Comparison of ENCODE assay signal across 20 cellular contexts in genomic region chrX:140440891-140441290, GRCh38.
DNase-seq lines count a peak whose midpoint lies in the region; ATAC-seq lines count a peak whose summit lies in the region.
"Had no signal": no experiment of that assay in that cellular context is flagged by ENCODE, and none has a peak within 500 bp of the region (broad histone marks: within the 10 kb centered on the region; RNA-seq: fewer than 3 reads in every experiment).

No MANE protein-coding gene starts in this region.

- peaks cover 25% of the 10 kb centered on the region for H3K4me1 ChIP-seq in ES-I3 (ENCODE audit: insufficient read depth, low read length)
- H3K4me1 ChIP-seq: body of pancreas, suprapubic skin had no signal

- peaks cover 9 to 32% of the 10 kb centered on the region in 2 donors for H3K27me3 Mint-ChIP-seq in T-cell
- H3K27me3 Mint-ChIP-seq: activated CD4-positive, alpha-beta memory T cell treated with anti-CD3 and anti-CD28 coated beads, Interleukin-2, amount 10 ng/mL, durations not matched to agents 7 days and 5 days had no signal

- ATAC-seq in HG03565 (IDR thresholded peaks at IDR 0.05; ENCODE audit: unreplicated experiment) (no peak), T-cell (replicated peaks in 1 of 4) (no peak)
- ATAC-seq: body of pancreas, natural killer cell had no signal

- no peaks in the 10 kb centered on the region for H3K36me3 ChIP-seq in ES-I3 (ENCODE audit: insufficient read depth, low read length)
- H3K36me3 ChIP-seq: suprapubic skin, WERI-Rb-1 had no signal

- DNase-seq in amniotic epithelial cell (ENCODE audit: low read depth) (peak; percentile 0), islet precursor cell (peak; percentile 58), retina (peak; percentile 14), NCI-H1092 (lab: John Stamatoyannopoulos, UW) (no peak), glomerular visceral epithelial cell (ENCODE audit: extremely low spot score) (no peak), T-cell (no peak)
- DNase-seq: activated CD4-positive, alpha-beta memory T cell treated with anti-CD3 and anti-CD28 coated beads, Interleukin-2, amount 10 ng/mL, durations not matched to agents 7 days and 5 days; activated T-cell treated with anti-CD3 and anti-CD28 coated beads, Interleukin-2, amount 50 U/mL, for 24 hours; body of pancreas; CD4-positive, alpha-beta T cell; kidney; natural killer cell; NCI-H526; SIG-M5; T-helper 2 cell; WERI-Rb-1 had no signal

- H3K4me1 Mint-ChIP-seq in T-cell, result no peaks in the 10 kb centered on the region
- H3K4me1 Mint-ChIP-seq: activated CD4-positive, alpha-beta memory T cell treated with anti-CD3 and anti-CD28 coated beads, Interleukin-2, amount 10 ng/mL, durations not matched to agents 7 days and 5 days; activated naive CD4-positive, alpha-beta T cell treated with anti-CD3 and anti-CD28 coated beads, Interleukin-2, amount 50 U/mL, for 24 hours; natural killer cell had no signal

- no peaks in the 10 kb centered on the region for H3K36me3 Mint-ChIP-seq in T-cell
- H3K36me3 Mint-ChIP-seq: activated naive CD4-positive, alpha-beta T cell treated with anti-CD3 and anti-CD28 coated beads, Interleukin-2, amount 50 U/mL, for 24 hours; natural killer cell had no signal

- H3K9me3 ChIP-seq in ES-I3 (ENCODE audit: control insufficient read depth, insufficient read depth, low read length), result no peaks in the 10 kb centered on the region
- H3K9me3 ChIP-seq: body of pancreas, suprapubic skin had no signal

- no peak overlapping the region for H3K27ac Mint-ChIP-seq in T-cell
- H3K27ac Mint-ChIP-seq: activated CD4-positive, alpha-beta memory T cell treated with anti-CD3 and anti-CD28 coated beads, Interleukin-2, amount 10 ng/mL, durations not matched to agents 7 days and 5 days; activated naive CD4-positive, alpha-beta T cell treated with anti-CD3 and anti-CD28 coated beads, Interleukin-2, amount 50 U/mL, for 24 hours; activated T-cell treated with anti-CD3 and anti-CD28 coated beads, Interleukin-2, amount 50 U/mL, for 24 hours; CD4-positive, alpha-beta T cell; natural killer cell had no signal

- POLR2A ChIA-PET in T-cell (lab: Charles Lee), result no interaction called here

- no peaks in the 10 kb centered on the region for H3K9me3 Mint-ChIP-seq in T-cell
- H3K9me3 Mint-ChIP-seq: activated CD4-positive, alpha-beta memory T cell treated with anti-CD3 and anti-CD28 coated beads, Interleukin-2, amount 10 ng/mL, durations not matched to agents 7 days and 5 days; activated naive CD4-positive, alpha-beta T cell treated with anti-CD3 and anti-CD28 coated beads, Interleukin-2, amount 50 U/mL, for 24 hours; activated T-cell treated with anti-CD3 and anti-CD28 coated beads, Interleukin-2, amount 50 U/mL, for 24 hours had no signal

- H3K4me3 Mint-ChIP-seq in T-cell, result no peak overlapping the region
- H3K4me3 Mint-ChIP-seq: activated CD4-positive, alpha-beta memory T cell treated with anti-CD3 and anti-CD28 coated beads, Interleukin-2, amount 10 ng/mL, durations not matched to agents 7 days and 5 days; activated naive CD4-positive, alpha-beta T cell treated with anti-CD3 and anti-CD28 coated beads, Interleukin-2, amount 50 U/mL, for 24 hours; activated T-cell treated with anti-CD3 and anti-CD28 coated beads, Interleukin-2, amount 50 U/mL, for 24 hours; CD4-positive, alpha-beta T cell; natural killer cell had no signal

- peak overlapping the region; percentile 22 for H3K9ac ChIP-seq in ES-I3 (ENCODE audit: low read depth, low read length)

- CTCF ChIA-PET in T-cell (lab: Charles Lee), result no interaction called here

Comparison
In these comparisons a context has a peak if more than half of its experiments do, and no peak if none do; other contexts are left out.
1. DNase-seq: peak in amniotic epithelial cell (single experiment), islet precursor cell (single experiment) and retina (single experiment); none in NCI-H1092 (single experiment), glomerular visceral epithelial cell (single experiment) and T-cell (0 of 34).